Comparison of ENCODE assay signal across 20 cellular contexts in genomic region chr2:60629801-60630385, GRCh38.
"Had no signal": no experiment of that assay in that cellular context is flagged by ENCODE, and none has a peak within 500 bp of the region (broad histone marks: within the 10 kb centered on the region; RNA-seq: fewer than 3 reads in every experiment).

No MANE protein-coding gene starts in this region.

- H3K4me3 Mint-ChIP-seq: activated B cell treated with CpG ODN at 0.5 μM for 24 hours; activated CD4-positive, alpha-beta T cell treated with anti-CD3 and anti-CD28 coated beads, Interleukin-2, amount 10 ng/mL, durations not matched to agents 24 days and 14 days; activated CD8-positive, alpha-beta T cell treated with anti-CD3 and anti-CD28 coated beads, Interleukin-2, amount 10 ng/mL, durations not matched to agents 7 days and 5 days; central memory CD8-positive, alpha-beta T cell; natural killer cell treated with Interleukin-12 subunit alpha and Interleukin-12 subunit beta and Interleukin-15 and Interleukin-18, amount 100 ng/mL, for 72 hours had no signal

- H3K27ac ChIP-seq: body of pancreas, coronary artery, right atrium auricular region, tibial artery had no signal

- H3K27ac Mint-ChIP-seq: activated B cell treated with CpG ODN at 0.5 μM for 24 hours; activated CD4-positive, alpha-beta T cell treated with anti-CD3 and anti-CD28 coated beads, Interleukin-2, amount 10 ng/mL, durations not matched to agents 24 days and 14 days; activated CD8-positive, alpha-beta T cell treated with anti-CD3 and anti-CD28 coated beads, Interleukin-2, amount 10 ng/mL, durations not matched to agents 7 days and 5 days; activated naive CD4-positive, alpha-beta T cell treated with anti-CD3 and anti-CD28 coated beads, Interleukin-2, amount 50 U/mL, for 72 hours; natural killer cell treated with Interleukin-12 subunit alpha and Interleukin-12 subunit beta and Interleukin-15 and Interleukin-18, amount 100 ng/mL, for 72 hours had no signal

- H3K4me3 ChIP-seq: body of pancreas, coronary artery, right atrium auricular region, tibial artery had no signal

- H3K9me3 Mint-ChIP-seq: activated B cell treated with CpG ODN at 0.5 μM for 24 hours; activated CD4-positive, alpha-beta T cell treated with anti-CD3 and anti-CD28 coated beads, Interleukin-2, amount 10 ng/mL, durations not matched to agents 24 days and 14 days; activated naive CD4-positive, alpha-beta T cell treated with anti-CD3 and anti-CD28 coated beads, Interleukin-2, amount 50 U/mL, for 72 hours; central memory CD8-positive, alpha-beta T cell; natural killer cell treated with Interleukin-12 subunit alpha and Interleukin-12 subunit beta and Interleukin-15 and Interleukin-18, amount 100 ng/mL, for 72 hours had no signal

- H3K4me1 Mint-ChIP-seq: activated B cell treated with CpG ODN at 0.5 μM for 24 hours; activated CD4-positive, alpha-beta T cell treated with anti-CD3 and anti-CD28 coated beads, Interleukin-2, amount 10 ng/mL, durations not matched to agents 24 days and 14 days; central memory CD8-positive, alpha-beta T cell had no signal

- ATAC-seq: activated CD8-positive, alpha-beta T cell treated with anti-CD3 and anti-CD28 coated beads, Interleukin-2, amount 10 ng/mL, durations not matched to agents 7 days and 5 days; activated naive CD4-positive, alpha-beta T cell treated with anti-CD3 and anti-CD28 coated beads, Interleukin-2, amount 50 U/mL, for 72 hours; body of pancreas; natural killer cell treated with Interleukin-12 subunit alpha and Interleukin-12 subunit beta and Interleukin-15 and Interleukin-18, amount 100 ng/mL, for 72 hours had no signal

- H3K27me3 ChIP-seq: body of pancreas, right atrium auricular region had no signal

- H3K36me3 Mint-ChIP-seq: activated naive CD4-positive, alpha-beta T cell treated with anti-CD3 and anti-CD28 coated beads, Interleukin-2, amount 50 U/mL, for 72 hours; natural killer cell treated with Interleukin-12 subunit alpha and Interleukin-12 subunit beta and Interleukin-15 and Interleukin-18, amount 100 ng/mL, for 72 hours had no signal

- DNase-seq: activated B cell treated with CpG ODN at 0.5 μM for 24 hours; activated CD4-positive, alpha-beta T cell treated with anti-CD3 and anti-CD28 coated beads, Interleukin-2, amount 10 ng/mL, durations not matched to agents 24 days and 14 days; activated CD8-positive, alpha-beta memory T cell treated with anti-CD3 and anti-CD28 coated beads, Interleukin-2, amount 50 U/mL, for 4 hours; activated CD8-positive, alpha-beta T cell treated with anti-CD3 and anti-CD28 coated beads, Interleukin-2, amount 10 ng/mL, durations not matched to agents 7 days and 5 days; activated effector memory CD4-positive, alpha-beta T cell treated with anti-CD3 and anti-CD28 coated beads, Interleukin-2, amount 50 U/mL, for 16 hours; activated T-cell treated with anti-CD3 and anti-CD28 coated beads, Interleukin-2, amount 50 U/mL, for 48 hours; amniotic stem cell; body of pancreas; effector CD4-positive, alpha-beta T cell; foreskin melanocyte; mesendoderm; nucleus accumbens; stimulated activated CD4-positive, alpha-beta T cell treated with anti-CD3 and anti-CD28 coated beads, Interleukin-2, amount 100 ng/mL, for 48 hours; stimulated activated naive CD4-positive, alpha-beta T cell; tibial artery had no signal
